ENCODE assay signal across 15 cellular contexts in genomic region chr10:4650572-4650971, GRCh38.
DNase-seq lines count a peak whose midpoint lies in the region; ATAC-seq, FAIRE-seq and TF ChIP-seq lines count a peak whose summit lies in the region.
"Had no signal": no experiment of that assay in that cellular context is flagged by ENCODE, and none has a peak within 500 bp of the region (broad histone marks: within the 10 kb centered on the region; RNA-seq: fewer than 3 reads in every experiment).

No MANE protein-coding gene starts in this region.

- intact Hi-C loops in tibial artery (cut with DNase I; ENCODE audit: low total_unique reads), result loop anchor here (10.0 kb wide), 2 partner anchors 136 to 866 kb away; partner anchors contain the start of gene KLF6
- intact Hi-C loops in prostate gland (cut with DNase I), result loop anchor here (10.0 kb wide), 4 partner anchors 136 to 1456 kb away; no protein-coding TSS in a partner anchor

- in situ Hi-C loops in brain microvascular endothelial cell (cut with HindIII; ENCODE audit: low pct_ligation_motif_present, low sequenced_read_pairs), result loop anchor here (10.0 kb wide), 1 partner anchor 114 kb away; no protein-coding TSS in a partner anchor

- FAIRE-seq in HTR-8/SVneo (lab: Jason Lieb, UNC), result no peak

- H3K27ac ChIP-seq in brain microvascular endothelial cell (peak overlapping the region; percentile 61), tibial artery (peak overlapping the region; percentile 69 to 71), prostate gland (no peak overlapping the region)
- H3K27ac ChIP-seq: parathyroid adenoma had no signal

- no peaks in the 10 kb centered on the region for H3K27me3 ChIP-seq in brain microvascular endothelial cell (replicated peaks)
- H3K27me3 ChIP-seq in tibial artery, result no peaks in the 10 kb centered on the region
- H3K27me3 ChIP-seq in prostate gland (replicated peaks; ENCODE audit: insufficient read depth), result no peaks in the 10 kb centered on the region
- H3K27me3 ChIP-seq: thyroid gland had no signal

- TF ChIP-seq CTCF in brain microvascular endothelial cell (IDR thresholded peaks at IDR 0.05; ENCODE audit: low read depth, low read length, missing control alignments) (no peak), tibial artery (IDR thresholded peaks at IDR 0.05) (no peak), prostate gland (IDR thresholded peaks at IDR 0.05) (no peak)

- peak; percentile 19 for DNase-seq in NCI-H748 (lab: John Stamatoyannopoulos, UW; ENCODE audit: unreplicated experiment)
- DNase-seq in NCI-H748 treated with DMSO at 0.1 percent for 48 hours (lab: John Stamatoyannopoulos, UW), result no peak
- peak; percentile 27 for DNase-seq in brain microvascular endothelial cell
- peak; percentile 78 for DNase-seq in iris pigment epithelial cell (ENCODE audit: low read depth)
- peak in 1 of 2 donors; percentile 45 for DNase-seq in tibial artery
- DNase-seq in HTR-8/SVneo (ENCODE audit: insufficient read length, low spot score), result no peak
- DNase-seq in prostate gland (ENCODE audit: low spot score), result no peak
- DNase-seq: activated CD4-positive, alpha-beta memory T cell treated with anti-CD3 and anti-CD28 coated beads, Interleukin-2, amount 10 ng/mL, durations not matched to agents 7 days and 5 days; erythroblast; GF-D8; KBM-7; NCI-H69; thyroid gland had no signal

- 33% methylated on average over 5 of the region's 5 CpGs for WGBS in prostate gland

- no peaks in the 10 kb centered on the region for H3K9me3 ChIP-seq in tibial artery
- H3K9me3 ChIP-seq in prostate gland, result no peaks in the 10 kb centered on the region
- H3K9me3 ChIP-seq: thyroid gland had no signal

- H3K36me3 ChIP-seq in brain microvascular endothelial cell (replicated peaks) (no peaks in the 10 kb centered on the region), tibial artery (no peaks in the 10 kb centered on the region), prostate gland (no peaks in the 10 kb centered on the region)
- H3K36me3 ChIP-seq: thyroid gland had no signal

- H3K4me1 ChIP-seq in tibial artery, result peaks cover 0 to 50% (median 6%) of the 10 kb centered on the region in 4 donors
- peaks cover 6% of the 10 kb centered on the region for H3K4me1 ChIP-seq in prostate gland (replicated peaks)
- H3K4me1 ChIP-seq: parathyroid adenoma had no signal

- TF ChIP-seq POLR2A in prostate gland (IDR thresholded peaks at IDR 0.05), result no peak

- H3K4me3 ChIP-seq in brain microvascular endothelial cell (ENCODE audit: low read depth, low read length), result no peak overlapping the region
- H3K4me3 ChIP-seq in tibial artery, result no peak overlapping the region
- H3K4me3 ChIP-seq in prostate gland, result no peak overlapping the region
- H3K4me3 ChIP-seq: thyroid gland had no signal

- ATAC-seq in HG03175 (IDR thresholded peaks at IDR 0.05; ENCODE audit: unreplicated experiment), result no peak

Comparison
In these comparisons a context has a peak if more than half of its experiments do, and no peak if none do; other contexts are left out.
1. DNase-seq: peak in NCI-H748 (single experiment), brain microvascular endothelial cell (single experiment) and iris pigment epithelial cell (single experiment); none in NCI-H748 treated with DMSO at 0.1 percent for 48 hours (single experiment), HTR-8/SVneo (single experiment) and prostate gland (single experiment).
2. H3K27ac ChIP-seq: peak in brain microvascular endothelial cell (single experiment) and tibial artery (2 of 2); none in prostate gland (0 of 2).